In genomic region chr14:99191663-99192621, GRCh38 we compare ENCODE assay signal across 9 cellular contexts.
A peak's percentile ranks its signal among the peaks of the same experiment; 100 is the strongest.
DNase-seq lines count a peak whose midpoint lies in the region; ATAC-seq lines count a peak whose summit lies in the region.
"Had no signal": no experiment of that assay in that cellular context is flagged by ENCODE, and none has a peak within 500 bp of the region (broad histone marks: within the 10 kb centered on the region; RNA-seq: fewer than 3 reads in every experiment).

No MANE protein-coding gene starts in this region.

- H3K27me3 ChIP-seq in effector memory CD4-positive, alpha-beta T cell (replicated peaks; ENCODE audit: control insufficient read depth, insufficient read depth, low read length, poor library complexity, severe bottlenecking), result no peaks in the 10 kb centered on the region

- DNase-seq in NOMO-1 treated with DMSO at 0.1 percent for 48 hours (lab: John Stamatoyannopoulos, UW; ENCODE audit: unreplicated experiment), result peak; percentile 28
- no peak for DNase-seq in NOMO-1 treated with dmso at 0.1 percent for 144 hours (lab: John Stamatoyannopoulos, UW; ENCODE audit: unreplicated experiment)
- DNase-seq in T-helper 2 cell treated with Interferon-gamma antibody and Interleukin-4, amounts not matched to agents 5 μg/mL and 100 μg/mL, for 36 hours (ENCODE audit: low spot score), result no peak
- DNase-seq in effector memory CD4-positive, alpha-beta T cell, result peak; percentile 22 to 59 (median 39)
- peak in 9 of 10 donors; percentile 49 to 83 (median 70) for DNase-seq in naive thymus-derived CD8-positive, alpha-beta T cell
- no peak for DNase-seq in NCI-H1930 (lab: John Stamatoyannopoulos, UW)
- DNase-seq in SW 1271 (lab: John Stamatoyannopoulos, UW), result no peak
- DNase-seq: DND-41 had no signal

- H3K36me3 Mint-ChIP-seq in T-helper 2 cell treated with Interferon-gamma antibody and Interleukin-4, amounts not matched to agents 5 μg/mL and 100 μg/mL, for 36 hours (ENCODE audit: low read depth), result peaks cover 57% of the 10 kb centered on the region
- peaks cover 0 to 41% (median 0%) of the 10 kb centered on the region in 3 donors for H3K36me3 Mint-ChIP-seq in naive thymus-derived CD8-positive, alpha-beta T cell

- peaks cover 91% of the 10 kb centered on the region for H3K4me1 Mint-ChIP-seq in T-helper 2 cell treated with Interferon-gamma antibody and Interleukin-4, amounts not matched to agents 5 μg/mL and 100 μg/mL, for 36 hours (ENCODE audit: low read depth)
- peaks cover 51 to 97% (median 93%) of the 10 kb centered on the region in 4 donors for H3K4me1 Mint-ChIP-seq in naive thymus-derived CD8-positive, alpha-beta T cell

- H3K27ac ChIP-seq in effector memory CD4-positive, alpha-beta T cell (ENCODE audit: insufficient read depth, low read length, poor library complexity, severe bottlenecking), result peak overlapping the region; percentile 88

- peaks cover 88% of the 10 kb centered on the region for H3K4me1 ChIP-seq in effector memory CD4-positive, alpha-beta T cell (ENCODE audit: control insufficient read depth, insufficient read depth, low read length, poor library complexity, severe bottlenecking)

- POLR2A ChIA-PET in naive thymus-derived CD8-positive, alpha-beta T cell (lab: Charles Lee), result interaction anchor here (0.6 to 76.3 kb wide), 21 partner anchors 9 to 1589 kb away, joined by 3 to 2798 read pairs (median 5); partner anchors contain the start of gene BCL11B

- peak; percentile 41 to 65 for ATAC-seq in naive thymus-derived CD8-positive, alpha-beta T cell
- no peak for ATAC-seq in GM19328 (IDR thresholded peaks at IDR 0.05; ENCODE audit: unreplicated experiment)

- H3K36me3 ChIP-seq in effector memory CD4-positive, alpha-beta T cell (ENCODE audit: control insufficient read depth, insufficient read depth, low read length), result peaks cover 6% of the 10 kb centered on the region

- H3K9me3 ChIP-seq in effector memory CD4-positive, alpha-beta T cell (ENCODE audit: control insufficient read depth, low read length), result no peaks in the 10 kb centered on the region

- peak overlapping the region; percentile 86 for H3K4me3 Mint-ChIP-seq in T-helper 2 cell treated with Interferon-gamma antibody and Interleukin-4, amounts not matched to agents 5 μg/mL and 100 μg/mL, for 36 hours
- peak overlapping the region; percentile 79 to 98 (median 87) for H3K4me3 Mint-ChIP-seq in naive thymus-derived CD8-positive, alpha-beta T cell

- peak overlapping the region; percentile 90 for H3K27ac Mint-ChIP-seq in T-helper 2 cell treated with Interferon-gamma antibody and Interleukin-4, amounts not matched to agents 5 μg/mL and 100 μg/mL, for 36 hours
- peak overlapping the region; percentile 93 to 99 (median 98) for H3K27ac Mint-ChIP-seq in naive thymus-derived CD8-positive, alpha-beta T cell

- no peaks in the 10 kb centered on the region for H3K27me3 Mint-ChIP-seq in T-helper 2 cell treated with Interferon-gamma antibody and Interleukin-4, amounts not matched to agents 5 μg/mL and 100 μg/mL, for 36 hours (ENCODE audit: low read depth)
- H3K27me3 Mint-ChIP-seq in naive thymus-derived CD8-positive, alpha-beta T cell, result no peaks in the 10 kb centered on the region

- no peaks in the 10 kb centered on the region for H3K9me3 Mint-ChIP-seq in T-helper 2 cell treated with Interferon-gamma antibody and Interleukin-4, amounts not matched to agents 5 μg/mL and 100 μg/mL, for 36 hours
- no peaks in the 10 kb centered on the region for H3K9me3 Mint-ChIP-seq in naive thymus-derived CD8-positive, alpha-beta T cell

- peak overlapping the region; percentile 40 for H3K4me3 ChIP-seq in effector memory CD4-positive, alpha-beta T cell (ENCODE audit: insufficient read depth, low read depth, low read length, poor library complexity, severe bottlenecking)

Comparison
In these comparisons a context has a peak if more than half of its experiments do, and no peak if none do; other contexts are left out.
1. DNase-seq: peak in NOMO-1 treated with DMSO at 0.1 percent for 48 hours (single experiment), effector memory CD4-positive, alpha-beta T cell (3 of 3) and naive thymus-derived CD8-positive, alpha-beta T cell (9 of 10); none in NOMO-1 treated with dmso at 0.1 percent for 144 hours (single experiment), T-helper 2 cell treated with Interferon-gamma antibody and Interleukin-4, amounts not matched to agents 5 μg/mL and 100 μg/mL, for 36 hours (single experiment), NCI-H1930 (0 of 2) and SW 1271 (0 of 2).